26 cellular contexts compared by ENCODE assay signal in the genomic region with DNA sequence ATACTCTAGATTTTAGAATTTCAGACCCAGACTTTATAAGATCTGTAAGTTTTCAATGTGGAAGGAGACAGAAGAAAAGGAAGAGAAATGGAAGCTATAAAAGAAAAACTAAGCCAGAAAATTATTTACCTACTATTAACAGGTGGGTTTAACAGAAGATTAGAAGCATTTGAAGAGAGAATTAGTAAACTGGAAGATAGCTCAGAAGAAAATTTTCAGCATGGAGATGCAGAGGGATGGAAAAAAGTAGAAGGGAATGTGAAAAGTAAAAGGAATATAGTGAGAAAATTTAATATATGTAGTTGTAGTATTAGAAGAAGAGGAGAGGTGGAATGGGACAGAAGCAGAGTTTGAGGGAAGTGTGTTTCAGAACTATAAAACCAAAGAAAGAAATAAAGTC.
"Had no signal": no experiment of that assay in that cellular context is flagged by ENCODE, and none has a peak within 500 bp of the region (broad histone marks: within the 10 kb centered on the region; RNA-seq: fewer than 3 reads in every experiment).

No MANE protein-coding gene starts in this region.

- DNase-seq: dorsolateral prefrontal cortex; effector CD4-positive, alpha-beta T cell; foreskin fibroblast; heart left ventricle; kidney; natural killer cell; pancreas; sigmoid colon; stimulated activated CD4-positive, alpha-beta T cell treated with anti-CD3 and anti-CD28 coated beads, Interleukin-2, amount 100 ng/mL, for 24 hours; stimulated activated CD4-positive, alpha-beta T cell treated with anti-CD3 and anti-CD28 coated beads, Interleukin-4, amount 100 ng/mL, for 24 hours; stimulated activated naive B cell treated with anti-CD40 and anti-IgM and Interleukin-4, amounts not matched to agents 10 μg/mL and 1 μg/mL and 100 μg/mL, for 72 hours; upper lobe of left lung had no signal

- H3K4me2 ChIP-seq: hepatocyte had no signal

- H3K27me3 ChIP-seq: dorsolateral prefrontal cortex, gastroesophageal sphincter, heart left ventricle, hepatocyte, neutrophil, pancreas, right atrium auricular region, sigmoid colon, tibial nerve, upper lobe of left lung had no signal

- H3K36me3 ChIP-seq: neutrophil, pancreas, right atrium auricular region, sigmoid colon, thoracic aorta, upper lobe of left lung had no signal

- H2AFZ ChIP-seq: hepatocyte had no signal

- H3K27ac ChIP-seq: epithelial cell of prostate, gastroesophageal sphincter, heart left ventricle, hepatocyte, neutrophil, pancreas, right atrium auricular region, sigmoid colon, thoracic aorta, tibial nerve, upper lobe of left lung had no signal

- H3K27ac Mint-ChIP-seq: stimulated activated naive B cell treated with anti-CD40 and anti-IgM and Interleukin-4, amounts not matched to agents 10 μg/mL and 1 μg/mL and 100 μg/mL, for 72 hours; stimulated activated naive CD8-positive, alpha-beta T cell treated with anti-CD3 and anti-CD28 coated beads, Interleukin-15, Interleukin-2, amounts not matched to agents 100 ng/mL and 50 ng/mL, for 24 hours had no signal

- H3K27me3 Mint-ChIP-seq: memory B cell; stimulated activated naive B cell treated with anti-CD40 and anti-IgM and Interleukin-4, amounts not matched to agents 10 μg/mL and 1 μg/mL and 100 μg/mL, for 72 hours; stimulated activated naive CD8-positive, alpha-beta T cell treated with anti-CD3 and anti-CD28 coated beads, Interleukin-15, Interleukin-2, amounts not matched to agents 100 ng/mL and 50 ng/mL, for 24 hours had no signal

- FAIRE-seq: colon, kidney, pancreas, urothelium cell line had no signal

- H3K9me3 ChIP-seq: neutrophil, pancreas, sigmoid colon had no signal

- H3K4me3 Mint-ChIP-seq: memory B cell; natural killer cell; stimulated activated naive B cell treated with anti-CD40 and anti-IgM and Interleukin-4, amounts not matched to agents 10 μg/mL and 1 μg/mL and 100 μg/mL, for 72 hours; stimulated activated naive CD8-positive, alpha-beta T cell treated with anti-CD3 and anti-CD28 coated beads, Interleukin-15, Interleukin-2, amounts not matched to agents 100 ng/mL and 50 ng/mL, for 24 hours had no signal

- ATAC-seq: esophagus mucosa; gastroesophageal sphincter; heart left ventricle; left lobe of liver; natural killer cell; pancreas; stimulated activated naive B cell treated with anti-CD40 and anti-IgM and Interleukin-4, amounts not matched to agents 10 μg/mL and 1 μg/mL and 100 μg/mL, for 72 hours had no signal

- H3K4me3 ChIP-seq: gastroesophageal sphincter, heart left ventricle, hepatocyte, lung, pancreas, right atrium auricular region, sigmoid colon, thoracic aorta, tibial nerve, upper lobe of left lung had no signal
